9 cellular contexts compared by ENCODE assay signal in genomic region chr11:45662665-45663485, GRCh38. TPM values are rescaled to one million over a fixed set of nuclear protein-coding genes. Genes with fewer than 3 reads are reported as not detected.
DNase-seq lines count a peak whose midpoint lies in the region; ATAC-seq lines count a peak whose summit lies in the region.
"Had no signal": no experiment of that assay in that cellular context is flagged by ENCODE, and none has a peak within 500 bp of the region (broad histone marks: within the 10 kb centered on the region; RNA-seq: fewer than 3 reads in every experiment).

No MANE protein-coding gene starts in this region.

- no peak for DNase-seq in CD4-positive, alpha-beta memory T cell
- peak; percentile 79 for DNase-seq in HS-5 (ENCODE audit: low read depth)
- peak; percentile 90 for DNase-seq in astrocyte of the hippocampus (ENCODE audit: low read depth, low spot score)
- DNase-seq in naive thymus-derived CD4-positive, alpha-beta T cell, result no peak
- DNase-seq in activated gamma-delta T cell treated with Interleukin-2 at 50 U/mL for 16 hours, result no peak
- no peak for DNase-seq in DMS153 treated with DMSO at 0.1 percent for 48 hours (lab: John Stamatoyannopoulos, UW; ENCODE audit: unreplicated experiment)
- DNase-seq in Right ventricle myocardium superior, result no peak

- H3K27ac ChIP-seq in CD4-positive, alpha-beta memory T cell (ENCODE audit: low read depth, low read length), result no peak overlapping the region
- no peak overlapping the region for H3K27ac ChIP-seq in naive thymus-derived CD4-positive, alpha-beta T cell (ENCODE audit: low read depth, low read length)
- H3K27ac ChIP-seq: HL-60 had no signal

- ATAC-seq in naive thymus-derived CD4-positive, alpha-beta T cell, result no peak
- ATAC-seq in Right ventricle myocardium superior (ENCODE audit: poor library complexity) (no peak), HG02970 (IDR thresholded peaks at IDR 0.05; ENCODE audit: low FRiP score, unreplicated experiment) (no peak)

- no peaks in the 10 kb centered on the region for H3K36me3 Mint-ChIP-seq in CD4-positive, alpha-beta memory T cell
- no peaks in the 10 kb centered on the region for H3K36me3 Mint-ChIP-seq in naive thymus-derived CD4-positive, alpha-beta T cell

- intact Hi-C loops in CD4-positive, alpha-beta memory T cell (cut with micrococcal nuclease), result no loop called here
- intact Hi-C loops in naive thymus-derived CD4-positive, alpha-beta T cell (cut with micrococcal nuclease), result no loop called here
- intact Hi-C loops in Right ventricle myocardium superior (cut with DNase I), result no loop called here

- H3K4me3 ChIP-seq in CD4-positive, alpha-beta memory T cell (ENCODE audit: low read length in 2 of 2), result no peak overlapping the region
- no peak overlapping the region for H3K4me3 ChIP-seq in naive thymus-derived CD4-positive, alpha-beta T cell (ENCODE audit: low read length)

- H3K27ac Mint-ChIP-seq in CD4-positive, alpha-beta memory T cell, result no peak overlapping the region
- no peak overlapping the region for H3K27ac Mint-ChIP-seq in naive thymus-derived CD4-positive, alpha-beta T cell

- no peaks in the 10 kb centered on the region for H3K36me3 ChIP-seq in CD4-positive, alpha-beta memory T cell (ENCODE audit: insufficient read depth, low read length)
- H3K36me3 ChIP-seq in naive thymus-derived CD4-positive, alpha-beta T cell (ENCODE audit: control insufficient read depth in 2 of 3, insufficient read depth in 3 of 3, low read length in 3 of 3), result no peaks in the 10 kb centered on the region

- H3K27me3 ChIP-seq in CD4-positive, alpha-beta memory T cell (ENCODE audit: insufficient read depth, low read length), result peaks cover 26% of the 10 kb centered on the region
- peaks cover 4% of the 10 kb centered on the region in 2 donors for H3K27me3 ChIP-seq in naive thymus-derived CD4-positive, alpha-beta T cell (ENCODE audit: control insufficient read depth in 2 of 2, insufficient read depth in 2 of 2, low read length in 2 of 2)

- peaks cover 7% of the 10 kb centered on the region for H3K4me1 ChIP-seq in CD4-positive, alpha-beta memory T cell (ENCODE audit: insufficient read depth, low read length)
- H3K4me1 ChIP-seq in naive thymus-derived CD4-positive, alpha-beta T cell (ENCODE audit: control insufficient read depth in 2 of 2, insufficient read depth in 2 of 2, low read length in 2 of 2), result no peaks in the 10 kb centered on the region

- no peaks in the 10 kb centered on the region for H3K9me3 Mint-ChIP-seq in CD4-positive, alpha-beta memory T cell
- H3K9me3 Mint-ChIP-seq in naive thymus-derived CD4-positive, alpha-beta T cell, result no peaks in the 10 kb centered on the region

- H3K4me3 Mint-ChIP-seq in CD4-positive, alpha-beta memory T cell, result peak overlapping the region in 5 of 8 donors; percentile 20 to 83 (median 39)
- H3K4me3 Mint-ChIP-seq in naive thymus-derived CD4-positive, alpha-beta T cell, result peak overlapping the region in 6 of 10 donors; percentile 12 to 66 (median 22)

- H3K27me3 Mint-ChIP-seq in CD4-positive, alpha-beta memory T cell, result peaks cover 42 to 50% of the 10 kb centered on the region in 2 donors
- H3K27me3 Mint-ChIP-seq in naive thymus-derived CD4-positive, alpha-beta T cell, result peaks cover 49 to 68% (median 64%) of the 10 kb centered on the region in 5 donors

- POLR2A ChIA-PET in CD4-positive, alpha-beta memory T cell (lab: Charles Lee; ENCODE audit: partially characterized antibody), result no interaction called here
- POLR2A ChIA-PET in naive thymus-derived CD4-positive, alpha-beta T cell (lab: Charles Lee), result no interaction called here

- H3K9me3 ChIP-seq in CD4-positive, alpha-beta memory T cell (ENCODE audit: control insufficient read depth in 1 of 2, low read length in 2 of 2), result no peaks in the 10 kb centered on the region
- H3K9me3 ChIP-seq in naive thymus-derived CD4-positive, alpha-beta T cell (ENCODE audit: control insufficient read depth in 2 of 3, low read length in 3 of 3), result no peaks in the 10 kb centered on the region

- peaks cover 0 to 9% (median 3%) of the 10 kb centered on the region in 4 donors for H3K4me1 Mint-ChIP-seq in CD4-positive, alpha-beta memory T cell
- H3K4me1 Mint-ChIP-seq in naive thymus-derived CD4-positive, alpha-beta T cell, result peaks cover 0 to 4% (median 0%) of the 10 kb centered on the region in 7 donors

- CTCF ChIA-PET in CD4-positive, alpha-beta memory T cell (lab: Charles Lee; ENCODE audit: partially characterized antibody), result interaction anchor here (0.8 kb wide), 1 partner anchor 8 kb away, joined by 3 read pairs; no protein-coding TSS in a partner anchor
- CTCF ChIA-PET in naive thymus-derived CD4-positive, alpha-beta T cell (lab: Charles Lee), result no interaction called here

RNA-seq across cellular contexts. Expression of gene CHST1, which starts 2.5 kb away (rescaled TPM):
- not detected for total RNA-seq in CD4-positive, alpha-beta memory T cell
- polyA plus RNA-seq in CD4-positive, alpha-beta memory T cell, result not detected
- total RNA-seq in naive thymus-derived CD4-positive, alpha-beta T cell, result not detected
- polyA plus RNA-seq in naive thymus-derived CD4-positive, alpha-beta T cell, result not detected
- 3.1 TPM for total RNA-seq in Right ventricle myocardium superior

Comparison
In these comparisons a context has a peak if more than half of its experiments do, and no peak if none do; other contexts are left out.
1. DNase-seq: peak in HS-5 (single experiment) and astrocyte of the hippocampus (single experiment); none in CD4-positive, alpha-beta memory T cell (0 of 5), naive thymus-derived CD4-positive, alpha-beta T cell (0 of 9), activated gamma-delta T cell treated with Interleukin-2 at 50 U/mL for 16 hours (single experiment), DMS153 treated with DMSO at 0.1 percent for 48 hours (single experiment) and Right ventricle myocardium superior (single experiment).